9 cellular contexts compared by ENCODE assay signal in genomic region chr3:194489736-194490612, GRCh38. TPM values are rescaled to one million over a fixed set of nuclear protein-coding genes. Genes with fewer than 3 reads are reported as not detected.
DNase-seq lines count a peak whose midpoint lies in the region; ATAC-seq and TF ChIP-seq lines count a peak whose summit lies in the region.
"Had no signal": no experiment of that assay in that cellular context is flagged by ENCODE, and none has a peak within 500 bp of the region (broad histone marks: within the 10 kb centered on the region; RNA-seq: fewer than 3 reads in every experiment).

No MANE protein-coding gene starts in this region.

- TF ChIP-seq CTCF in coronary artery (IDR thresholded peaks at IDR 0.05) (no peak), mucosa of descending colon (IDR thresholded peaks at IDR 0.05) (no peak)

- DNase-seq in Daoy (ENCODE audit: low read depth) (peak; percentile 19), GM19238 (ENCODE audit: insufficient read length, low spot score) (peak; percentile 37), coronary artery (ENCODE audit: low spot score) (no peak), hypothalamus (lab: John Stamatoyannopoulos, UW) (no peak), mucosa of descending colon (no peak)
- no peak for DNase-seq in effector memory CD8-positive, alpha-beta T cell
- DNase-seq in activated CD4-positive, CD25-positive, alpha-beta regulatory T cell treated with anti-CD3 and anti-CD28 coated beads, Interleukin-2, amount 50 U/mL, for 72 hours = no peak

- H3K27ac Mint-ChIP-seq in effector memory CD8-positive, alpha-beta T cell = no peak overlapping the region

- peaks cover 20 to 26% of the 10 kb centered on the region in 2 donors for H3K4me1 Mint-ChIP-seq in effector memory CD8-positive, alpha-beta T cell (ENCODE audit: low read depth in 2 of 2)

- H3K27ac ChIP-seq in coronary artery = peak overlapping the region; percentile 93 to 94
- H3K27ac ChIP-seq: KMS-11 had no signal

- no peak overlapping the region for H3K4me3 ChIP-seq in coronary artery
- no peak overlapping the region for H3K4me3 ChIP-seq in mucosa of descending colon

- intact Hi-C loops in mucosa of descending colon (cut with DNase I, micrococcal nuclease) = loop anchor here in 1 of 2 donors (5.0 kb wide), 1 partner anchor 97 kb away; no protein-coding TSS in a partner anchor

- ATAC-seq in HG03378 (IDR thresholded peaks at IDR 0.05; ENCODE audit: unreplicated experiment) (peak; percentile 55), mucosa of descending colon (no peak)
- no peak for ATAC-seq in effector memory CD8-positive, alpha-beta T cell (replicated peaks)

- no peaks in the 10 kb centered on the region for H3K27me3 Mint-ChIP-seq in effector memory CD8-positive, alpha-beta T cell

- no peaks in the 10 kb centered on the region for H3K36me3 ChIP-seq in mucosa of descending colon (ENCODE audit: low read depth)

- H3K9me3 Mint-ChIP-seq in effector memory CD8-positive, alpha-beta T cell = no peaks in the 10 kb centered on the region

- no peak overlapping the region for H3K4me3 Mint-ChIP-seq in effector memory CD8-positive, alpha-beta T cell

- peaks cover 13% of the 10 kb centered on the region for H3K36me3 Mint-ChIP-seq in effector memory CD8-positive, alpha-beta T cell (ENCODE audit: insufficient read depth)

- peaks cover 20% of the 10 kb centered on the region for H3K4me1 ChIP-seq in mucosa of descending colon (ENCODE audit: low read depth)

- no peaks in the 10 kb centered on the region for H3K9me3 ChIP-seq in mucosa of descending colon

RNA-seq across cellular contexts. Expression of gene ATP13A3, which starts 3.2 kb away (rescaled TPM):
- total RNA-seq in Daoy (2014; rRNA removed; shearing (Covaris generic)) = 184 and 186 TPM in 2 replicates
- total RNA-seq in mucosa of descending colon = 10 to 100 TPM; 76.2 to 96.1 (median 83.9) TPM

Comparison
In these comparisons a context has a peak if more than half of its experiments do, and no peak if none do; other contexts are left out.
1. DNase-seq: peak in Daoy (single experiment) and GM19238 (single experiment); none in coronary artery (single experiment), hypothalamus (0 of 51), effector memory CD8-positive, alpha-beta T cell (0 of 3), activated CD4-positive, CD25-positive, alpha-beta regulatory T cell treated with anti-CD3 and anti-CD28 coated beads, Interleukin-2, amount 50 U/mL, for 72 hours (single experiment) and mucosa of descending colon (0 of 3).